ENCODE assay signal across 17 cellular contexts in genomic region chr2:7020059-7020458, GRCh38.
DNase-seq lines count a peak whose midpoint lies in the region; ATAC-seq, FAIRE-seq and TF ChIP-seq lines count a peak whose summit lies in the region.
"Had no signal": no experiment of that assay in that cellular context is flagged by ENCODE, and none has a peak within 500 bp of the region (broad histone marks: within the 10 kb centered on the region; RNA-seq: fewer than 3 reads in every experiment).

No MANE protein-coding gene starts in this region.

- no peak overlapping the region for H3K4me3 ChIP-seq in HepG2 (replicated peaks in 1 of 3; ENCODE audit: insufficient read depth in 1 of 3, low read depth in 2 of 3, low read length in 3 of 3)
- H3K4me3 ChIP-seq in right lobe of liver, result no peak overlapping the region
- H3K4me3 ChIP-seq in dorsolateral prefrontal cortex, result no peak overlapping the region
- H3K4me3 ChIP-seq in neural progenitor cell, result no peak overlapping the region
- H3K4me3 ChIP-seq: A549 had no signal

- no peaks in the 10 kb centered on the region for H3F3A ChIP-seq in neural progenitor cell (ENCODE audit: low read depth)

- peak overlapping the region; percentile 66 for H3K27ac Mint-ChIP-seq in neural progenitor cell
- H3K27ac Mint-ChIP-seq: HFFc6 had no signal

- 97% methylated on average over 6 of the region's 6 CpGs for WGBS in HepG2 (ENCODE audit: low lambda C conversion rate)
- 77% methylated on average over 3 of the region's 6 CpGs for WGBS in right lobe of liver (ENCODE audit: insufficient coverage, low coverage, low lambda C conversion rate, missing lambda C conversion rate)

- H3K4me2 ChIP-seq in HepG2 (ENCODE audit: low read depth, low read length), result no peak overlapping the region
- no peak overlapping the region for H3K4me2 ChIP-seq in neural progenitor cell
- H3K4me2 ChIP-seq: A549 had no signal

- FAIRE-seq in HepG2 (lab: Jason Lieb, UNC), result no peak
- FAIRE-seq: A549, H54 had no signal

- no peak; the same call in 2 of the 3 replicates for ATAC-seq in HepG2
- ATAC-seq in right lobe of liver, result no peak
- no peak for ATAC-seq in GM21825 (IDR thresholded peaks at IDR 0.05; ENCODE audit: unreplicated experiment)
- ATAC-seq: A549 had no signal

- H3K27ac ChIP-seq in HepG2 (ENCODE audit: extremely low read length, insufficient read depth, low read length) (no peak overlapping the region), right lobe of liver (no peak overlapping the region), dorsolateral prefrontal cortex (peak overlapping the region in 52 of 59 donors; percentile 3 to 98 (median 80)), neural progenitor cell (no peak overlapping the region)
- H3K27ac ChIP-seq: A549 had no signal

- H3K9me3 Mint-ChIP-seq in neural progenitor cell, result no peaks in the 10 kb centered on the region

- TF ChIP-seq EP300 in HepG2 (IDR thresholded peaks at IDR 0.05; ENCODE audit: low read depth in 2 of 2, low read length in 2 of 2), result no peak
- no peak for TF ChIP-seq EP300 in HepG2 (CRISPR knock-in tag; IDR thresholded peaks at IDR 0.05; ENCODE audit: borderline replicate concordance)

- H3K27me3 ChIP-seq in HepG2 (ENCODE audit: control insufficient read depth in 1 of 2, insufficient read depth in 2 of 2, low read length in 2 of 2) (no peaks in the 10 kb centered on the region), right lobe of liver (no peaks in the 10 kb centered on the region), dorsolateral prefrontal cortex (no peaks in the 10 kb centered on the region), neural progenitor cell (no peaks in the 10 kb centered on the region)

- H2AFZ ChIP-seq in HepG2 (ENCODE audit: low read length) (no peak overlapping the region), neural progenitor cell (replicated peaks) (no peak overlapping the region)

- peaks cover 39% of the 10 kb centered on the region for H3K36me3 Mint-ChIP-seq in neural progenitor cell

- DNase-seq in HepG2 (ENCODE audit: low spot score) (no peak), right lobe of liver (no peak), dorsolateral prefrontal cortex (no peak), neural progenitor cell (ENCODE audit: low spot score) (no peak), NCI-H2107 (lab: John Stamatoyannopoulos, UW) (no peak), AG08396 (ENCODE audit: low spot score) (no peak), hepatic stellate cell (ENCODE audit: low spot score) (no peak)
- DNase-seq: C1 segment of cervical spinal cord, HFFc6, IMR-90, NCI-H187 treated with DMSO at 0.1 percent for 48 hours, NCI-H226, NCI-H82, SHP77 treated with DMSO at 0.1 percent for 48 hours had no signal

- TF ChIP-seq RAD21 in HepG2 (CRISPR knock-in tag; IDR thresholded peaks at IDR 0.05), result no peak

- in situ Hi-C loops in HepG2 (cut with HindIII; ENCODE audit: extremely low pct_ligation_motif_present, low pct_unique_long_range_greater_than_20kb), result no loop called here

- H3K9me3 ChIP-seq in HepG2 (ENCODE audit: low read length) (no peaks in the 10 kb centered on the region), right lobe of liver (no peaks in the 10 kb centered on the region), neural progenitor cell (ENCODE audit: low read depth) (no peaks in the 10 kb centered on the region)
- H3K9me3 ChIP-seq: A549 had no signal

- CTCF ChIA-PET in HepG2 (lab: Yijun Ruan, JAX; ENCODE audit: low intra/inter-chr PET ratio, low total read pairs), result no interaction called here

- H4K20me1 ChIP-seq in HepG2 (ENCODE audit: insufficient read depth, low read length), result no peaks in the 10 kb centered on the region
- peaks cover 6% of the 10 kb centered on the region for H4K20me1 ChIP-seq in neural progenitor cell (ENCODE audit: low read depth)

- no peaks in the 10 kb centered on the region for H3K79me2 ChIP-seq in HepG2 (ENCODE audit: insufficient read depth, low read length)
- no peaks in the 10 kb centered on the region for H3K79me2 ChIP-seq in neural progenitor cell (ENCODE audit: low read depth)

- no TSS peak for BruUV-seq in HepG2 (replicated peaks; lab: Mats Ljungman, UMichigan)

- POLR2A ChIA-PET in HepG2 (lab: Yijun Ruan, JAX), result no interaction called here

- H3K36me3 ChIP-seq in HepG2 (replicated peaks in 1 of 2; ENCODE audit: control insufficient read depth in 1 of 2, insufficient read depth in 2 of 2, low read length in 2 of 2) (peaks cover 9 to 53% of the 10 kb centered on the region in 2 experiments), right lobe of liver (no peaks in the 10 kb centered on the region), neural progenitor cell (no peaks in the 10 kb centered on the region)

- peaks cover 2% of the 10 kb centered on the region for H3K27me3 Mint-ChIP-seq in neural progenitor cell (ENCODE audit: insufficient read depth, low read depth)

- intact Hi-C loops in HepG2 (cut with micrococcal nuclease; ENCODE audit: unreplicated experiment) (no loop called here), right lobe of liver (cut with DNase I) (no loop called here), dorsolateral prefrontal cortex (cut with DNase I) (no loop called here)

- no peak overlapping the region for H3K4me3 Mint-ChIP-seq in neural progenitor cell
- H3K4me3 Mint-ChIP-seq: HFFc6 had no signal

- TF ChIP-seq CTCF in HepG2 (CRISPR knock-in tag; IDR thresholded peaks at IDR 0.05), result no peak
- TF ChIP-seq CTCF in right lobe of liver (IDR thresholded peaks at IDR 0.05), result no peak
- no peak for TF ChIP-seq CTCF in dorsolateral prefrontal cortex (IDR thresholded peaks at IDR 0.05 in 54 of 56, conservative IDR thresholded peaks at IDR 0.05 in 2 of 56; ENCODE audit: low read depth in 1 of 56, partially characterized antibody in 56 of 56)
- TF ChIP-seq CTCF in neural progenitor cell (IDR thresholded peaks at IDR 0.05), result no peak

- H3K4me1 Mint-ChIP-seq in neural progenitor cell, result peaks cover 48% of the 10 kb centered on the region

- TF ChIP-seq POLR2A in HepG2 (IDR thresholded peaks at IDR 0.05; ENCODE audit: insufficient read depth in 1 of 2, low read depth in 2 of 2, low read length in 2 of 2), result no peak
- TF ChIP-seq POLR2A in right lobe of liver (IDR thresholded peaks at IDR 0.05), result no peak

- H3K9ac ChIP-seq in HepG2 (ENCODE audit: insufficient read depth, low read depth, low read length) (no peak overlapping the region), neural progenitor cell (no peak overlapping the region)

- no peaks in the 10 kb centered on the region for H3K4me1 ChIP-seq in HepG2 (ENCODE audit: insufficient read depth, low read length)
- H3K4me1 ChIP-seq in right lobe of liver, result no peaks in the 10 kb centered on the region
- H3K4me1 ChIP-seq in neural progenitor cell, result peaks cover 11% of the 10 kb centered on the region

TF ChIP-seq in HepG2, 621 proteins besides CTCF, POLR2A, EP300 and RAD21:
- TF ChIP-seq ZSCAN31 (CRISPR knock-in tag; IDR thresholded peaks at IDR 0.05; ENCODE audit: low read depth) (no peak), HMG20A (CRISPR knock-in tag; IDR thresholded peaks at IDR 0.05; ENCODE audit: borderline replicate concordance) (no peak), ZNF891 (CRISPR knock-in tag; IDR thresholded peaks at IDR 0.05) (0 out of 2 replicates have a peak, but pooled peaks have one; percentile 31), TOPORS (CRISPR knock-in tag; IDR thresholded peaks at IDR 0.05) (no peak)

Comparison
In these comparisons a context has a peak if more than half of its experiments do, and no peak if none do; other contexts are left out.
1. H3K27ac ChIP-seq: peak in dorsolateral prefrontal cortex (52 of 59); none in HepG2 (single experiment), right lobe of liver (0 of 3) and neural progenitor cell (single experiment).